In genomic region chr6:122049341-122049740, GRCh38 we compare ENCODE assay signal across 15 cellular contexts.
DNase-seq lines count a peak whose midpoint lies in the region; ATAC-seq, FAIRE-seq and TF ChIP-seq lines count a peak whose summit lies in the region.
"Had no signal": no experiment of that assay in that cellular context is flagged by ENCODE, and none has a peak within 500 bp of the region (broad histone marks: within the 10 kb centered on the region; RNA-seq: fewer than 3 reads in every experiment).

No MANE protein-coding gene starts in this region.

- no peaks in the 10 kb centered on the region for H3K9me3 ChIP-seq in keratinocyte (ENCODE audit: control insufficient read depth, low read depth, low read length)
- H3K9me3 ChIP-seq in stomach smooth muscle (ENCODE audit: control insufficient read depth in 2 of 2, low read length in 2 of 2) = no peaks in the 10 kb centered on the region

- no TSS peak for BruUV-seq in Calu3 (replicated peaks; lab: Mats Ljungman, UMichigan)

- H3K9me3 Mint-ChIP-seq in Calu3 (ENCODE audit: low read depth, unreplicated experiment) = no peaks in the 10 kb centered on the region
- H3K9me3 Mint-ChIP-seq: activated T-helper 1 cell treated with anti-CD3 and anti-CD28 coated beads, Interleukin-12 subunit alpha, Interleukin-12 subunit beta, Interleukin-2, Interleukin-4 antibody, amounts not matched to agents 30 ng/mL and 10 ng/mL and 1 ng/mL, durations not matched to agents 14 hours and 24 hours and 36 hours had no signal

- no peak overlapping the region for H3K4me3 ChIP-seq in brain microvascular endothelial cell (ENCODE audit: low read depth, low read length)
- H3K4me3 ChIP-seq in keratinocyte (ENCODE audit: control insufficient read depth in 2 of 3, extremely low read depth in 1 of 3, insufficient read depth in 2 of 3, low read depth in 1 of 3, low read length in 3 of 3) = peak overlapping the region in 1 of 3 experiments; percentile 37
- peak overlapping the region in 1 of 2 donors; percentile 54 for H3K4me3 ChIP-seq in stomach smooth muscle (ENCODE audit: low read length in 2 of 2)

- no peaks in the 10 kb centered on the region for H3K27me3 Mint-ChIP-seq in Calu3 (ENCODE audit: unreplicated experiment)

- H3K4me2 ChIP-seq in keratinocyte (ENCODE audit: control insufficient read depth, extremely low read depth, insufficient read depth, low read depth, low read length) = peak overlapping the region; percentile 56

- in situ Hi-C loops in brain microvascular endothelial cell (cut with HindIII; ENCODE audit: low pct_ligation_motif_present, low sequenced_read_pairs) = no loop called here

- CTCF ChIA-PET in Calu3 (lab: Charles Lee) = no interaction called here

- H3K9ac ChIP-seq in keratinocyte (ENCODE audit: control insufficient read depth, extremely low read depth, insufficient read depth, low read length) (no peak overlapping the region), stomach smooth muscle (ENCODE audit: low read length in 2 of 2) (peak overlapping the region; percentile 25 to 37)

- H3K27ac Mint-ChIP-seq in Calu3 (ENCODE audit: unreplicated experiment) = no peak overlapping the region
- H3K27ac Mint-ChIP-seq: activated T-helper 1 cell treated with anti-CD3 and anti-CD28 coated beads, Interleukin-12 subunit alpha, Interleukin-12 subunit beta, Interleukin-2, Interleukin-4 antibody, amounts not matched to agents 30 ng/mL and 10 ng/mL and 1 ng/mL, durations not matched to agents 14 hours and 24 hours and 36 hours had no signal

- H3K4me3 Mint-ChIP-seq in Calu3 (ENCODE audit: low read depth, unreplicated experiment) = no peak overlapping the region
- H3K4me3 Mint-ChIP-seq: activated T-helper 1 cell treated with anti-CD3 and anti-CD28 coated beads, Interleukin-12 subunit alpha, Interleukin-12 subunit beta, Interleukin-2, Interleukin-4 antibody, amounts not matched to agents 30 ng/mL and 10 ng/mL and 1 ng/mL, durations not matched to agents 14 hours and 24 hours and 36 hours had no signal

- peak; percentile 14 for DNase-seq in HPDE6-E6E7 (ENCODE audit: extremely low spot score)
- peak; percentile 4 for DNase-seq in brain microvascular endothelial cell
- no peak for DNase-seq in keratinocyte (ENCODE audit: low read depth, low spot score)
- DNase-seq in cortex of kidney (lab: John Stamatoyannopoulos, UW) = no peak
- no peak for DNase-seq in Calu3
- DNase-seq: activated CD4-positive, alpha-beta T cell treated with anti-CD3 and anti-CD28 coated beads for 1 hour; DMS153; islet precursor cell; SHP77 treated with DMSO at 0.1 percent for 48 hours; stimulated activated CD4-positive, alpha-beta T cell treated with anti-CD3 and anti-CD28 coated beads, Interleukin-4, amount 100 ng/mL, for 1 hour had no signal

- H3K9me1 ChIP-seq in keratinocyte (ENCODE audit: control insufficient read depth, extremely low read depth, insufficient read depth, low read length) = no peaks in the 10 kb centered on the region

- no peaks in the 10 kb centered on the region for H3K36me3 ChIP-seq in brain microvascular endothelial cell (replicated peaks)
- H3K36me3 ChIP-seq in keratinocyte (ENCODE audit: control insufficient read depth in 2 of 2, extremely low read depth in 1 of 2, insufficient read depth in 2 of 2, low read length in 2 of 2) = no peaks in the 10 kb centered on the region
- no peaks in the 10 kb centered on the region for H3K36me3 ChIP-seq in stomach smooth muscle (ENCODE audit: control insufficient read depth in 2 of 2, insufficient read depth in 2 of 2, low read length in 2 of 2)

- no peaks in the 10 kb centered on the region for H3K4me1 Mint-ChIP-seq in Calu3 (ENCODE audit: low read depth, unreplicated experiment)

- no peak for TF ChIP-seq CTCF in brain microvascular endothelial cell (IDR thresholded peaks at IDR 0.05; ENCODE audit: low read depth, low read length, missing control alignments)
- TF ChIP-seq CTCF in keratinocyte (optimal IDR thresholded peaks at IDR 0.05 in 1 of 3, IDR thresholded peaks at IDR 0.05 in 1 of 3, conservative IDR thresholded peaks at IDR 0.05 in 1 of 3; ENCODE audit: extremely low read depth in 1 of 3, insufficient read depth in 2 of 3, low read length in 3 of 3) = no peak
- TF ChIP-seq CTCF in Calu3 (IDR thresholded peaks at IDR 0.05; ENCODE audit: unreplicated experiment) = no peak

- H3K27me3 ChIP-seq in brain microvascular endothelial cell (replicated peaks) (no peaks in the 10 kb centered on the region), keratinocyte (ENCODE audit: control insufficient read depth, extremely low read depth, insufficient read depth, low read length) (no peaks in the 10 kb centered on the region), stomach smooth muscle (ENCODE audit: control insufficient read depth in 1 of 2, insufficient read depth in 2 of 2, low read length in 2 of 2) (no peaks in the 10 kb centered on the region)

- H2AFZ ChIP-seq in keratinocyte (ENCODE audit: control insufficient read depth, low read length) = no peak overlapping the region

- H3K4me1 ChIP-seq in keratinocyte (ENCODE audit: control insufficient read depth, extremely low read depth, insufficient read depth, low read length) = peaks cover 6% of the 10 kb centered on the region
- H3K4me1 ChIP-seq in stomach smooth muscle (ENCODE audit: control insufficient read depth, insufficient read depth, low read length) = peaks cover 7% of the 10 kb centered on the region

- intact Hi-C loops in Calu3 (cut with micrococcal nuclease; ENCODE audit: unreplicated experiment) = no loop called here

- H4K20me1 ChIP-seq in keratinocyte (ENCODE audit: control insufficient read depth, extremely low read depth, insufficient read depth, low read length) = no peaks in the 10 kb centered on the region

- dilution Hi-C loops in keratinocyte (cut with MboI; ENCODE audit: extremely low pct_ligation_motif_present, low sequenced_read_pairs) = no loop called here

- no peak overlapping the region for H3K27ac ChIP-seq in brain microvascular endothelial cell
- no peak overlapping the region for H3K27ac ChIP-seq in keratinocyte (ENCODE audit: control insufficient read depth, insufficient read depth, low read length)
- no peak overlapping the region for H3K27ac ChIP-seq in stomach smooth muscle (ENCODE audit: low read length)

- no peaks in the 10 kb centered on the region for H3K79me2 ChIP-seq in keratinocyte (ENCODE audit: control insufficient read depth, insufficient read depth, low read length)

- H3K36me3 Mint-ChIP-seq in Calu3 (ENCODE audit: insufficient read depth, unreplicated experiment) = no peaks in the 10 kb centered on the region

- no peak for FAIRE-seq in keratinocyte (lab: Jason Lieb, UNC)
- FAIRE-seq: GM12892 had no signal

- ATAC-seq in HG03565 (IDR thresholded peaks at IDR 0.05; ENCODE audit: unreplicated experiment) = no peak
- ATAC-seq in HG03442 (IDR thresholded peaks at IDR 0.05; ENCODE audit: unreplicated experiment) = no peak

Comparison
In these comparisons a context has a peak if more than half of its experiments do, and no peak if none do; other contexts are left out.
1. DNase-seq: peak in HPDE6-E6E7 (single experiment) and brain microvascular endothelial cell (single experiment); none in keratinocyte (single experiment), cortex of kidney (single experiment) and Calu3 (single experiment).